ENCODE assay signal across 17 cellular contexts in genomic region chr3:152455989-152456388, GRCh38.
A peak's percentile ranks its signal among the peaks of the same experiment; 100 is the strongest.
DNase-seq lines count a peak whose midpoint lies in the region; ATAC-seq and TF ChIP-seq lines count a peak whose summit lies in the region.
"Had no signal": no experiment of that assay in that cellular context is flagged by ENCODE, and none has a peak within 500 bp of the region (broad histone marks: within the 10 kb centered on the region; RNA-seq: fewer than 3 reads in every experiment).

No MANE protein-coding gene starts in this region.

- POLR2A ChIA-PET in CD8-positive, alpha-beta memory T cell (lab: Charles Lee), result no interaction called here
- POLR2A ChIA-PET in activated CD4-positive, alpha-beta memory T cell treated with anti-CD3 and anti-CD28 coated beads, Interleukin-2, amount 10 ng/mL, durations not matched to agents 7 days and 5 days (lab: Charles Lee), result no interaction called here
- POLR2A ChIA-PET in naive thymus-derived CD8-positive, alpha-beta T cell (lab: Charles Lee), result no interaction called here

- H3K27me3 ChIP-seq in CD8-positive, alpha-beta memory T cell (ENCODE audit: insufficient read depth, low read length, poor library complexity, severe bottlenecking), result no peaks in the 10 kb centered on the region
- no peaks in the 10 kb centered on the region for H3K27me3 ChIP-seq in brain microvascular endothelial cell (replicated peaks)

- no peaks in the 10 kb centered on the region for H3K9me3 ChIP-seq in CD8-positive, alpha-beta memory T cell (ENCODE audit: low read length)

- H3K4me1 Mint-ChIP-seq in T-helper 2 cell treated with Interferon-gamma antibody and Interleukin-4, amounts not matched to agents 5 μg/mL and 100 μg/mL, for 36 hours (ENCODE audit: low read depth), result peaks cover 25% of the 10 kb centered on the region
- H3K4me1 Mint-ChIP-seq in CD8-positive, alpha-beta memory T cell, result peaks cover 49 to 75% (median 73%) of the 10 kb centered on the region in 3 donors
- H3K4me1 Mint-ChIP-seq in activated CD4-positive, alpha-beta memory T cell treated with anti-CD3 and anti-CD28 coated beads, Interleukin-2, amount 10 ng/mL, durations not matched to agents 7 days and 5 days, result peaks cover 28% of the 10 kb centered on the region
- H3K4me1 Mint-ChIP-seq in naive thymus-derived CD8-positive, alpha-beta T cell, result peaks cover 23 to 60% (median 52%) of the 10 kb centered on the region in 4 donors

- H3K4me3 Mint-ChIP-seq in T-helper 2 cell treated with Interferon-gamma antibody and Interleukin-4, amounts not matched to agents 5 μg/mL and 100 μg/mL, for 36 hours, result no peak overlapping the region
- no peak overlapping the region for H3K4me3 Mint-ChIP-seq in CD8-positive, alpha-beta memory T cell
- no peak overlapping the region for H3K4me3 Mint-ChIP-seq in activated CD4-positive, alpha-beta memory T cell treated with anti-CD3 and anti-CD28 coated beads, Interleukin-2, amount 10 ng/mL, durations not matched to agents 7 days and 5 days
- peak overlapping the region in 2 of 10 donors; percentile 54 to 55 for H3K4me3 Mint-ChIP-seq in naive thymus-derived CD8-positive, alpha-beta T cell

- peaks cover 5% of the 10 kb centered on the region for H3K4me1 ChIP-seq in CD8-positive, alpha-beta memory T cell (ENCODE audit: insufficient read depth, low read length)

- TF ChIP-seq CTCF in brain microvascular endothelial cell (IDR thresholded peaks at IDR 0.05; ENCODE audit: low read depth, low read length, missing control alignments), result no peak

- ATAC-seq in naive thymus-derived CD8-positive, alpha-beta T cell, result no peak
- ATAC-seq in GM19351 (IDR thresholded peaks at IDR 0.05; ENCODE audit: unreplicated experiment), result no peak
- ATAC-seq: PC-3 had no signal

- H3K4me3 ChIP-seq in CD8-positive, alpha-beta memory T cell (ENCODE audit: low read length), result no peak overlapping the region
- H3K4me3 ChIP-seq in brain microvascular endothelial cell (ENCODE audit: low read depth, low read length), result no peak overlapping the region

- DNase-seq in T-helper 2 cell treated with Interferon-gamma antibody and Interleukin-4, amounts not matched to agents 5 μg/mL and 100 μg/mL, for 36 hours (ENCODE audit: low spot score), result no peak
- DNase-seq in T-helper 2 cell (no peak), NCI-H2081 treated with DMSO at 0.1 percent for 48 hours (lab: John Stamatoyannopoulos, UW) (no peak), brain microvascular endothelial cell (no peak)
- DNase-seq in CD8-positive, alpha-beta memory T cell, result no peak
- no peak for DNase-seq in activated CD4-positive, alpha-beta memory T cell treated with anti-CD3 and anti-CD28 coated beads, Interleukin-2, amount 10 ng/mL, durations not matched to agents 7 days and 5 days
- no peak for DNase-seq in naive thymus-derived CD8-positive, alpha-beta T cell
- DNase-seq: COR-L47, DMS153, EL, NCI-H1092, NCI-H1694, NCI-H69, PC-3 had no signal

- H3K36me3 Mint-ChIP-seq in T-helper 2 cell treated with Interferon-gamma antibody and Interleukin-4, amounts not matched to agents 5 μg/mL and 100 μg/mL, for 36 hours (ENCODE audit: low read depth), result peaks cover 56% of the 10 kb centered on the region
- H3K36me3 Mint-ChIP-seq in CD8-positive, alpha-beta memory T cell, result peaks cover 4 to 78% (median 20%) of the 10 kb centered on the region in 3 donors
- H3K36me3 Mint-ChIP-seq in activated CD4-positive, alpha-beta memory T cell treated with anti-CD3 and anti-CD28 coated beads, Interleukin-2, amount 10 ng/mL, durations not matched to agents 7 days and 5 days (ENCODE audit: low read depth), result peaks cover 64% of the 10 kb centered on the region
- peaks cover 11 to 80% (median 28%) of the 10 kb centered on the region in 3 donors for H3K36me3 Mint-ChIP-seq in naive thymus-derived CD8-positive, alpha-beta T cell

- no peaks in the 10 kb centered on the region for H3K9me3 Mint-ChIP-seq in T-helper 2 cell treated with Interferon-gamma antibody and Interleukin-4, amounts not matched to agents 5 μg/mL and 100 μg/mL, for 36 hours
- no peaks in the 10 kb centered on the region for H3K9me3 Mint-ChIP-seq in CD8-positive, alpha-beta memory T cell
- H3K9me3 Mint-ChIP-seq in activated CD4-positive, alpha-beta memory T cell treated with anti-CD3 and anti-CD28 coated beads, Interleukin-2, amount 10 ng/mL, durations not matched to agents 7 days and 5 days, result no peaks in the 10 kb centered on the region
- H3K9me3 Mint-ChIP-seq in naive thymus-derived CD8-positive, alpha-beta T cell, result no peaks in the 10 kb centered on the region

- H3K27me3 Mint-ChIP-seq in T-helper 2 cell treated with Interferon-gamma antibody and Interleukin-4, amounts not matched to agents 5 μg/mL and 100 μg/mL, for 36 hours (ENCODE audit: low read depth), result no peaks in the 10 kb centered on the region
- H3K27me3 Mint-ChIP-seq in CD8-positive, alpha-beta memory T cell, result no peaks in the 10 kb centered on the region
- H3K27me3 Mint-ChIP-seq in activated CD4-positive, alpha-beta memory T cell treated with anti-CD3 and anti-CD28 coated beads, Interleukin-2, amount 10 ng/mL, durations not matched to agents 7 days and 5 days, result no peaks in the 10 kb centered on the region
- no peaks in the 10 kb centered on the region for H3K27me3 Mint-ChIP-seq in naive thymus-derived CD8-positive, alpha-beta T cell

- peak overlapping the region; percentile 71 for H3K27ac Mint-ChIP-seq in T-helper 2 cell treated with Interferon-gamma antibody and Interleukin-4, amounts not matched to agents 5 μg/mL and 100 μg/mL, for 36 hours
- peak overlapping the region in 6 of 8 donors; percentile 10 to 81 (median 52) for H3K27ac Mint-ChIP-seq in CD8-positive, alpha-beta memory T cell
- peak overlapping the region; percentile 51 for H3K27ac Mint-ChIP-seq in activated CD4-positive, alpha-beta memory T cell treated with anti-CD3 and anti-CD28 coated beads, Interleukin-2, amount 10 ng/mL, durations not matched to agents 7 days and 5 days
- peak overlapping the region in 7 of 10 donors; percentile 49 to 88 (median 68) for H3K27ac Mint-ChIP-seq in naive thymus-derived CD8-positive, alpha-beta T cell

- H3K27ac ChIP-seq in CD8-positive, alpha-beta memory T cell (ENCODE audit: low read depth, low read length), result no peak overlapping the region
- no peak overlapping the region for H3K27ac ChIP-seq in brain microvascular endothelial cell
- H3K27ac ChIP-seq: 22Rv1, KMS-11 had no signal

- in situ Hi-C loops in brain microvascular endothelial cell (cut with HindIII; ENCODE audit: low pct_ligation_motif_present, low sequenced_read_pairs), result no loop called here

- CTCF ChIA-PET in CD8-positive, alpha-beta memory T cell (lab: Charles Lee), result interaction anchor here (1.2 kb wide), 1 partner anchor 11 kb away, joined by 3 read pairs; no protein-coding TSS in a partner anchor
- CTCF ChIA-PET in activated CD4-positive, alpha-beta memory T cell treated with anti-CD3 and anti-CD28 coated beads, Interleukin-2, amount 10 ng/mL, durations not matched to agents 7 days and 5 days (lab: Charles Lee), result no interaction called here

- peaks cover 26% of the 10 kb centered on the region for H3K36me3 ChIP-seq in CD8-positive, alpha-beta memory T cell (ENCODE audit: insufficient read depth, low read length)
- H3K36me3 ChIP-seq in brain microvascular endothelial cell (replicated peaks), result peaks cover 17% of the 10 kb centered on the region
